Comparison of ENCODE assay signal across 9 cellular contexts in genomic region chr20:35883778-35884540, GRCh38.
DNase-seq lines count a peak whose midpoint lies in the region; ATAC-seq and TF ChIP-seq lines count a peak whose summit lies in the region.
"Had no signal": no experiment of that assay in that cellular context is flagged by ENCODE, and none has a peak within 500 bp of the region (broad histone marks: within the 10 kb centered on the region; RNA-seq: fewer than 3 reads in every experiment).

No MANE protein-coding gene starts in this region.

- H3K36me3 ChIP-seq in Panc1 (ENCODE audit: control insufficient read depth, insufficient read depth, low read length) (no peaks in the 10 kb centered on the region), fibroblast of lung (ENCODE audit: control insufficient read depth, insufficient read depth, low read length) (peaks cover 4% of the 10 kb centered on the region)

- BruUV-seq in Panc1 (replicated peaks; lab: Mats Ljungman, UMichigan), result no TSS peak

- no peaks in the 10 kb centered on the region for H3K9me3 Mint-ChIP-seq in CD4-positive, alpha-beta T cell
- no peaks in the 10 kb centered on the region for H3K9me3 Mint-ChIP-seq in nephron progenitor cell
- H3K9me3 Mint-ChIP-seq: T-helper 1 cell treated with Interleukin-12 subunit alpha and Interleukin-12 subunit beta and Interleukin-4 antibody, amounts not matched to agents 30 μg/mL and 1 μg/mL, for 36 hours had no signal

- H3K36me3 Mint-ChIP-seq in CD4-positive, alpha-beta T cell (ENCODE audit: low read depth), result peaks cover 29% of the 10 kb centered on the region
- peaks cover 12% of the 10 kb centered on the region for H3K36me3 Mint-ChIP-seq in nephron progenitor cell (ENCODE audit: low read depth)

- H3K27me3 Mint-ChIP-seq in CD4-positive, alpha-beta T cell, result no peaks in the 10 kb centered on the region
- peaks cover 4% of the 10 kb centered on the region for H3K27me3 Mint-ChIP-seq in nephron progenitor cell (ENCODE audit: low read depth, poor library complexity)

- no peak overlapping the region for H2AFZ ChIP-seq in fibroblast of lung (ENCODE audit: low read length)

- peaks cover 11% of the 10 kb centered on the region for H3K79me2 ChIP-seq in fibroblast of lung (ENCODE audit: control insufficient read depth, insufficient read depth, low read length)

- POLR2A ChIA-PET in CD4-positive, alpha-beta T cell (lab: Charles Lee), result interaction anchor here (0.8 to 1.1 kb wide), 4 partner anchors 71 to 265 kb away, joined by 3 to 9 read pairs (median 5); partner anchors contain the start of genes NFS1, RBM39, ROMO1 and SCAND1
- POLR2A ChIA-PET in Panc1 (lab: Charles Lee), result interaction anchor here (0.5 kb wide), 1 partner anchor 198 kb away, joined by 7 read pairs; no protein-coding TSS in a partner anchor

- intact Hi-C loops in CD4-positive, alpha-beta T cell (cut with DNase I, micrococcal nuclease), result loop anchor here (1.0 to 10.0 kb wide), 5 partner anchors 182 to 421 kb away; partner anchors contain the start of genes NFS1 (in 1 of the 2) and ROMO1 (in 1 of the 2)
- intact Hi-C loops in Panc1 (cut with micrococcal nuclease; ENCODE audit: unreplicated experiment), result loop anchor here (5.0 kb wide), 1 partner anchor 142 kb away; the partner anchor contains the start of gene RBM39

- H3K27ac ChIP-seq in CD4-positive, alpha-beta T cell (ENCODE audit: low read depth, low read length), result no peak overlapping the region
- no peak overlapping the region for H3K27ac ChIP-seq in HL-60 (replicated peaks)
- peak overlapping the region; percentile 69 for H3K27ac ChIP-seq in Panc1 (ENCODE audit: low read length)
- peak overlapping the region; percentile 93 for H3K27ac ChIP-seq in fibroblast of lung (ENCODE audit: insufficient read depth, low read length)

- no peaks in the 10 kb centered on the region for H3K9me3 ChIP-seq in CD4-positive, alpha-beta T cell (ENCODE audit: control insufficient read depth, low read length)
- H3K9me3 ChIP-seq in Panc1 (ENCODE audit: control insufficient read depth, insufficient read depth, low read depth, low read length), result no peaks in the 10 kb centered on the region
- H3K9me3 ChIP-seq in fibroblast of lung (ENCODE audit: control insufficient read depth, insufficient read depth, low read depth, low read length), result no peaks in the 10 kb centered on the region

- DNase-seq in CD4-positive, alpha-beta T cell, result peak; percentile 35 to 61 (median 50)
- DNase-seq in HL-60 (ENCODE audit: low read depth in 1 of 2, low spot score in 1 of 2) (peak in 1 of 2 experiments; percentile 74), Panc1 (ENCODE audit: low read depth, low spot score) (peak; percentile 95), activated T-helper 1 cell treated with Interleukin-2 at 50 U/mL for 16 hours (ENCODE audit: low read depth) (peak; percentile 33), fibroblast of lung (ENCODE audit: low read depth in 2 of 2) (peak; percentile 99 to 100), nephron progenitor cell (peak; percentile 57)
- peak; percentile 33 for DNase-seq in stimulated activated naive CD4-positive, alpha-beta T cell treated with Interleukin-2 at 50 U/mL for 16 hours (lab: John Stamatoyannopoulos, UW)

- no peak overlapping the region for H3K4me3 Mint-ChIP-seq in CD4-positive, alpha-beta T cell
- H3K4me3 Mint-ChIP-seq in nephron progenitor cell, result no peak overlapping the region
- H3K4me3 Mint-ChIP-seq: T-helper 1 cell treated with Interleukin-12 subunit alpha and Interleukin-12 subunit beta and Interleukin-4 antibody, amounts not matched to agents 30 μg/mL and 1 μg/mL, for 36 hours had no signal

- H3K4me3 ChIP-seq in HL-60 (replicated peaks; ENCODE audit: insufficient read depth, low read length) (no peak overlapping the region), Panc1 (ENCODE audit: low read depth in 2 of 2, low read length in 2 of 2) (peak overlapping the region; percentile 23 to 52), fibroblast of lung (replicated peaks in 1 of 4; ENCODE audit: control extremely low read depth in 1 of 4, insufficient read depth in 1 of 4, low read depth in 3 of 4, low read length in 4 of 4) (peak overlapping the region in 2 of 4 experiments; percentile 36 to 49)

- peaks cover 16% of the 10 kb centered on the region for H3K4me1 Mint-ChIP-seq in CD4-positive, alpha-beta T cell (ENCODE audit: low read depth)
- H3K4me1 Mint-ChIP-seq in nephron progenitor cell, result peaks cover 14% of the 10 kb centered on the region

- TF ChIP-seq CTCF in CD4-positive, alpha-beta T cell (IDR thresholded peaks at IDR 0.05), result peak; percentile 77
- peak; percentile 45 for TF ChIP-seq CTCF in HL-60 (IDR thresholded peaks at IDR 0.05; ENCODE audit: insufficient read depth, low read length)
- TF ChIP-seq CTCF in Panc1 (IDR thresholded peaks at IDR 0.05), result peak; percentile 93
- TF ChIP-seq CTCF in fibroblast of lung (conservative IDR thresholded peaks at IDR 0.05 in 1 of 2, IDR thresholded peaks at IDR 0.05 in 1 of 2; ENCODE audit: low read depth in 1 of 2, low read length in 2 of 2), result peak; percentile 62 to 72
- peak; percentile 54 for TF ChIP-seq CTCF in nephron progenitor cell (IDR thresholded peaks at IDR 0.05)

- no peaks in the 10 kb centered on the region for H4K20me1 ChIP-seq in fibroblast of lung (ENCODE audit: control insufficient read depth, extremely low read depth, insufficient read depth, low read length)

- ATAC-seq in CD4-positive, alpha-beta T cell (ENCODE audit: poor library complexity), result peak; percentile 91
- peak; percentile 95 for ATAC-seq in Panc1
- ATAC-seq in HG03457 (IDR thresholded peaks at IDR 0.05; ENCODE audit: unreplicated experiment), result no peak

- H3K27me3 ChIP-seq in CD4-positive, alpha-beta T cell (ENCODE audit: control insufficient read depth, insufficient read depth, low read length), result no peaks in the 10 kb centered on the region
- H3K27me3 ChIP-seq in HL-60 (ENCODE audit: insufficient read depth, poor library complexity, severe bottlenecking) (no peaks in the 10 kb centered on the region), Panc1 (ENCODE audit: control insufficient read depth, insufficient read depth, low read length) (no peaks in the 10 kb centered on the region), fibroblast of lung (ENCODE audit: control insufficient read depth, insufficient read depth, low read length) (no peaks in the 10 kb centered on the region)

- CTCF ChIA-PET in CD4-positive, alpha-beta T cell (lab: Charles Lee), result interaction anchor here (0.8 to 1.7 kb wide), 4 partner anchors 10 to 420 kb away, joined by 3 to 6 read pairs (median 4); partner anchors contain the start of genes NFS1 and ROMO1
- CTCF ChIA-PET in Panc1 (lab: Charles Lee), result interaction anchor here (1.0 kb wide), 1 partner anchor 142 kb away, joined by 3 read pairs; the partner anchor contains the start of gene RBM39

- H3K27ac Mint-ChIP-seq in CD4-positive, alpha-beta T cell, result peak overlapping the region; percentile 43
- peak overlapping the region; percentile 66 for H3K27ac Mint-ChIP-seq in nephron progenitor cell
- H3K27ac Mint-ChIP-seq: T-helper 1 cell treated with Interleukin-12 subunit alpha and Interleukin-12 subunit beta and Interleukin-4 antibody, amounts not matched to agents 30 μg/mL and 1 μg/mL, for 36 hours had no signal

- in situ Hi-C loops in Panc1 (cut with HindIII; ENCODE audit: low pct_unique_long_range_greater_than_20kb, low sequenced_read_pairs), result no loop called here

- H3K4me1 ChIP-seq in Panc1 (ENCODE audit: control insufficient read depth, insufficient read depth, low read length), result peaks cover 10% of the 10 kb centered on the region
- peaks cover 16% of the 10 kb centered on the region for H3K4me1 ChIP-seq in fibroblast of lung (ENCODE audit: control insufficient read depth, extremely low read depth, insufficient read depth, low read length)

- peak overlapping the region; percentile 52 for H3K9ac ChIP-seq in fibroblast of lung (ENCODE audit: insufficient read depth, low read length)

- H3K4me2 ChIP-seq in fibroblast of lung (ENCODE audit: extremely low read depth, insufficient read depth, low read length), result peak overlapping the region; percentile 51

Comparison
In these comparisons a context has a peak if more than half of its experiments do, and no peak if none do; other contexts are left out.
1. H3K27ac ChIP-seq: peak in Panc1 (single experiment) and fibroblast of lung (single experiment); none in CD4-positive, alpha-beta T cell (single experiment) and HL-60 (single experiment).
2. Peak in every context shown above with its lines, with median percentiles within 50 percentile points of each other: CTCF ChIP-seq.